1 cellular context compared by ENCODE assay signal in the genomic region with DNA sequence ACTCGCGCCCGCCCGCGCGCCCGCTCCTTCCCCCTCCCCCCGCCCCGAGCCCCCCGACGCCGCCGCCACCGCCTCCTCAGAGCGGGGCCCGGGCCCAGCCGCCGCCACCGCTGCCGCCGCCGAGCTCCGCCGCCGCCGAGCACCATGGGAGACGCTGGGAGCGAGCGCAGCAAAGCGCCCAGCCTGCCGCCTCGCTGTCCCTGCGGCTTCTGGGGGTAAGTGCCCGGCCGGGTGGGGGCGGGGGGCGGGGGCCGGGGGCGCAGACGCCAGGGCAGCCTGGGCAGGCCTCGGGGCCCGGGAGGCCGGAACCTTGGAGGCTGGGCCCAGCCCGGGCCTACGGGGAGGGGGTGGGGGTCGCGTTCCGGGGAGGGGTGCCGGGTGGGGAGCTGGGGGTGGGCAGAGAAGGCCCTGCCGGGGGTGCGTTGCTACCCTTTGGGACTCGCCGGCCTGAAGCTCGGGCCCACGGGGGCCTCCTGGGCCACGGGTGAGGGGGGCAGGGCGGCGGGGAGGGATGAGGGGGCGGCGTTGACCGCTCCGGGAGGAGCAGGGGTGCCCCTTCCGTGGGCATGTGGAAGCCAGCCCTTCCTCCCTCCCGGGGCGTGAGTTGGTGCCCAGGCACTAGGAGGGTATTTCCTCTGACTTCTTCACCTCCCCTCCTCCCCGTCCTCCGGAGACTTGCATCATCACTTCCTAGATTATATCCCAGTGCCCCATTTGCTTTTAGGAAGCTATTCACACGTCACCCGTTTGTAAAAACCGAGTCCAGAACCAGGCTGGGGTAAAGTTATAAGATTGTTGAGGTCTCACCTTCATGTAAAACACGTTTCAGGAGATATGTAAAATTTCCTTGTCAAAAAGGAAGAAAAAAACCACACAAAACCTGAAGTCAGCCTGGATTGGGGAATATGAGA.
A peak's percentile ranks its signal among the peaks of the same experiment; 100 is the strongest.
TF ChIP-seq lines count a peak whose summit lies in the region.

No MANE protein-coding gene starts in this region.

TF ChIP-seq in HepG2, 621 proteins besides CTCF, POLR2A, EP300 and RAD21 (continued from another document and continues in another):
- TF ChIP-seq, protein P1, sequence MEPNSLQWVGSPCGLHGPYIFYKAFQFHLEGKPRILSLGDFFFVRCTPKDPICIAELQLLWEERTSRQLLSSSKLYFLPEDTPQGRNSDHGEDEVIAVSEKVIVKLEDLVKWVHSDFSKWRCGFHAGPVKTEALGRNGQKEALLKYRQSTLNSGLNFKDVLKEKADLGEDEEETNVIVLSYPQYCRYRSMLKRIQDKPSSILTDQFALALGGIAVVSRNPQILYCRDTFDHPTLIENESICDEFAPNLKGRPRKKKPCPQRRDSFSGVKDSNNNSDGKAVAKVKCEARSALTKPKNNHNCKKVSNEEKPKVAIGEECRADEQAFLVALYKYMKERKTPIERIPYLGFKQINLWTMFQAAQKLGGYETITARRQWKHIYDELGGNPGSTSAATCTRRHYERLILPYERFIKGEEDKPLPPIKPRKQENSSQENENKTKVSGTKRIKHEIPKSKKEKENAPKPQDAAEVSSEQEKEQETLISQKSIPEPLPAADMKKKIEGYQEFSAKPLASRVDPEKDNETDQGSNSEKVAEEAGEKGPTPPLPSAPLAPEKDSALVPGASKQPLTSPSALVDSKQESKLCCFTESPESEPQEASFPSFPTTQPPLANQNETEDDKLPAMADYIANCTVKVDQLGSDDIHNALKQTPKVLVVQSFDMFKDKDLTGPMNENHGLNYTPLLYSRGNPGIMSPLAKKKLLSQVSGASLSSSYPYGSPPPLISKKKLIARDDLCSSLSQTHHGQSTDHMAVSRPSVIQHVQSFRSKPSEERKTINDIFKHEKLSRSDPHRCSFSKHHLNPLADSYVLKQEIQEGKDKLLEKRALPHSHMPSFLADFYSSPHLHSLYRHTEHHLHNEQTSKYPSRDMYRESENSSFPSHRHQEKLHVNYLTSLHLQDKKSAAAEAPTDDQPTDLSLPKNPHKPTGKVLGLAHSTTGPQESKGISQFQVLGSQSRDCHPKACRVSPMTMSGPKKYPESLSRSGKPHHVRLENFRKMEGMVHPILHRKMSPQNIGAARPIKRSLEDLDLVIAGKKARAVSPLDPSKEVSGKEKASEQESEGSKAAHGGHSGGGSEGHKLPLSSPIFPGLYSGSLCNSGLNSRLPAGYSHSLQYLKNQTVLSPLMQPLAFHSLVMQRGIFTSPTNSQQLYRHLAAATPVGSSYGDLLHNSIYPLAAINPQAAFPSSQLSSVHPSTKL (CRISPR knock-in tag; IDR thresholded peaks at IDR 0.05): peak; percentile 9; the same call in 1 of the 2 replicates
- peak; percentile 39; the same call in 1 of the 2 replicates for TF ChIP-seq KAT8 (CRISPR knock-in tag; IDR thresholded peaks at IDR 0.05)
- no peak for TF ChIP-seq KLF13 (CRISPR knock-in tag; IDR thresholded peaks at IDR 0.05)
- TF ChIP-seq SP5 (CRISPR knock-in tag; IDR thresholded peaks at IDR 0.05; ENCODE audit: borderline replicate concordance, low read depth): 0 out of 2 replicates have a peak, but pooled peaks have one; percentile 5
- TF ChIP-seq, protein P2, sequence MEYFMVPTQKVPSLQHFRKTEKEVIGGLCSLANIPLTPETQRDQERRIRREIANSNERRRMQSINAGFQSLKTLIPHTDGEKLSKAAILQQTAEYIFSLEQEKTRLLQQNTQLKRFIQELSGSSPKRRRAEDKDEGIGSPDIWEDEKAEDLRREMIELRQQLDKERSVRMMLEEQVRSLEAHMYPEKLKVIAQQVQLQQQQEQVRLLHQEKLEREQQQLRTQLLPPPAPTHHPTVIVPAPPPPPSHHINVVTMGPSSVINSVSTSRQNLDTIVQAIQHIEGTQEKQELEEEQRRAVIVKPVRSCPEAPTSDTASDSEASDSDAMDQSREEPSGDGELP (IDR thresholded peaks at IDR 0.05; ENCODE audit: borderline replicate concordance, low read depth): peak; percentile 14; the same call in 1 of the 2 replicates
- 0 out of 2 replicates have a peak, but pooled peaks have one; percentile 30 for TF ChIP-seq KMT2A (CRISPR knock-in tag; IDR thresholded peaks at IDR 0.05)
- TF ChIP-seq, protein P3, sequence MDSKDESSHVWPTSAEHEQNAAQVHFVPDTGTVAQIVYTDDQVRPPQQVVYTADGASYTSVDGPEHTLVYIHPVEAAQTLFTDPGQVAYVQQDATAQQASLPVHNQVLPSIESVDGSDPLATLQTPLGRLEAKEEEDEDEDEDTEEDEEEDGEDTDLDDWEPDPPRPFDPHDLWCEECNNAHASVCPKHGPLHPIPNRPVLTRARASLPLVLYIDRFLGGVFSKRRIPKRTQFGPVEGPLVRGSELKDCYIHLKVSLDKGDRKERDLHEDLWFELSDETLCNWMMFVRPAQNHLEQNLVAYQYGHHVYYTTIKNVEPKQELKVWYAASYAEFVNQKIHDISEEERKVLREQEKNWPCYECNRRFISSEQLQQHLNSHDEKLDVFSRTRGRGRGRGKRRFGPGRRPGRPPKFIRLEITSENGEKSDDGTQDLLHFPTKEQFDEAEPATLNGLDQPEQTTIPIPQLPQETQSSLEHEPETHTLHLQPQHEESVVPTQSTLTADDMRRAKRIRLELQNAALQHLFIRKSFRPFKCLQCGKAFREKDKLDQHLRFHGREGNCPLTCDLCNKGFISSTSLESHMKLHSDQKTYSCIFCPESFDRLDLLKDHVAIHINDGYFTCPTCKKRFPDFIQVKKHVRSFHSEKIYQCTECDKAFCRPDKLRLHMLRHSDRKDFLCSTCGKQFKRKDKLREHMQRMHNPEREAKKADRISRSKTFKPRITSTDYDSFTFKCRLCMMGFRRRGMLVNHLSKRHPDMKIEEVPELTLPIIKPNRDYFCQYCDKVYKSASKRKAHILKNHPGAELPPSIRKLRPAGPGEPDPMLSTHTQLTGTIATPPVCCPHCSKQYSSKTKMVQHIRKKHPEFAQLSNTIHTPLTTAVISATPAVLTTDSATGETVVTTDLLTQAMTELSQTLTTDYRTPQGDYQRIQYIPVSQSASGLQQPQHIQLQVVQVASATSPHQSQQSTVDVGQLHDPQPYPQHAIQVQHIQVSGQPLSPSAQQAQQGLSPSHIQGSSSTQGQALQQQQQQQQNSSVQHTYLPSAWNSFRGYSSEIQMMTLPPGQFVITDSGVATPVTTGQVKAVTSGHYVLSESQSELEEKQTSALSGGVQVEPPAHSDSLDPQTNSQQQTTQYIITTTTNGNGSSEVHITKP (CRISPR knock-in tag; IDR thresholded peaks at IDR 0.05; ENCODE audit: low read depth): peak; percentile 84
- TF ChIP-seq, protein P4, sequence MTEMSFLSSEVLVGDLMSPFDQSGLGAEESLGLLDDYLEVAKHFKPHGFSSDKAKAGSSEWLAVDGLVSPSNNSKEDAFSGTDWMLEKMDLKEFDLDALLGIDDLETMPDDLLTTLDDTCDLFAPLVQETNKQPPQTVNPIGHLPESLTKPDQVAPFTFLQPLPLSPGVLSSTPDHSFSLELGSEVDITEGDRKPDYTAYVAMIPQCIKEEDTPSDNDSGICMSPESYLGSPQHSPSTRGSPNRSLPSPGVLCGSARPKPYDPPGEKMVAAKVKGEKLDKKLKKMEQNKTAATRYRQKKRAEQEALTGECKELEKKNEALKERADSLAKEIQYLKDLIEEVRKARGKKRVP (CRISPR knock-in tag; IDR thresholded peaks at IDR 0.05): peak in 1 of 2 experiments; percentile 73; a peak in 2 of 4 replicates
- 0 out of 2 replicates have a peak, but pooled peaks have one; percentile 27 for TF ChIP-seq ZNF329 (CRISPR knock-in tag; IDR thresholded peaks at IDR 0.05; ENCODE audit: low read depth)
- TF ChIP-seq POLR2G (IDR thresholded peaks at IDR 0.05; ENCODE audit: low read depth, low read length): 0 out of 2 replicates have a peak, but pooled peaks have one; percentile 32
- peak; percentile 49 for TF ChIP-seq SAP130 (CRISPR knock-in tag; IDR thresholded peaks at IDR 0.05; ENCODE audit: low read depth)
- TF ChIP-seq, protein P5, sequence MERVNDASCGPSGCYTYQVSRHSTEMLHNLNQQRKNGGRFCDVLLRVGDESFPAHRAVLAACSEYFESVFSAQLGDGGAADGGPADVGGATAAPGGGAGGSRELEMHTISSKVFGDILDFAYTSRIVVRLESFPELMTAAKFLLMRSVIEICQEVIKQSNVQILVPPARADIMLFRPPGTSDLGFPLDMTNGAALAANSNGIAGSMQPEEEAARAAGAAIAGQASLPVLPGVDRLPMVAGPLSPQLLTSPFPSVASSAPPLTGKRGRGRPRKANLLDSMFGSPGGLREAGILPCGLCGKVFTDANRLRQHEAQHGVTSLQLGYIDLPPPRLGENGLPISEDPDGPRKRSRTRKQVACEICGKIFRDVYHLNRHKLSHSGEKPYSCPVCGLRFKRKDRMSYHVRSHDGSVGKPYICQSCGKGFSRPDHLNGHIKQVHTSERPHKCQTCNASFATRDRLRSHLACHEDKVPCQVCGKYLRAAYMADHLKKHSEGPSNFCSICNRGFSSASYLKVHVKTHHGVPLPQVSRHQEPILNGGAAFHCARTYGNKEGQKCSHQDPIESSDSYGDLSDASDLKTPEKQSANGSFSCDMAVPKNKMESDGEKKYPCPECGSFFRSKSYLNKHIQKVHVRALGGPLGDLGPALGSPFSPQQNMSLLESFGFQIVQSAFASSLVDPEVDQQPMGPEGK (CRISPR knock-in tag; IDR thresholded peaks at IDR 0.05): peak; percentile 68
- TF ChIP-seq RFX1 (IDR thresholded peaks at IDR 0.05): no peak
- TF ChIP-seq CEBPG (CRISPR knock-in tag; IDR thresholded peaks at IDR 0.05): peak; percentile 88
- TF ChIP-seq HNF4G (IDR thresholded peaks at IDR 0.05; ENCODE audit: borderline replicate concordance, low read depth, low read length): 0 out of 2 replicates have a peak, but pooled peaks have one; percentile 4
- TF ChIP-seq HNF4G (CRISPR knock-in tag; IDR thresholded peaks at IDR 0.05; ENCODE audit: borderline replicate concordance, low read depth): no peak
- TF ChIP-seq ZNF343 (CRISPR knock-in tag; IDR thresholded peaks at IDR 0.05): no peak
- TF ChIP-seq RBM22 (optimal IDR thresholded peaks at IDR 0.05; ENCODE audit: low read length): no peak
- TF ChIP-seq MBNL3 (CRISPR knock-in tag; conservative IDR thresholded peaks at IDR 0.05): no peak
- 0 out of 2 replicates have a peak, but pooled peaks have one; percentile 45 for TF ChIP-seq HNRNPL (IDR thresholded peaks at IDR 0.05; ENCODE audit: low read depth, low read length)
- TF ChIP-seq ZNF234 (CRISPR knock-in tag; conservative IDR thresholded peaks at IDR 0.05): no peak
- 0 out of 2 replicates have a peak, but pooled peaks have one; percentile 23 for TF ChIP-seq HMG20B (CRISPR knock-in tag; conservative IDR thresholded peaks at IDR 0.05)
- TF ChIP-seq BCL6 (CRISPR knock-in tag; IDR thresholded peaks at IDR 0.05): 0 out of 2 replicates have a peak, but pooled peaks have one; percentile 9
- peak; percentile 78 for TF ChIP-seq ZNF263 (CRISPR knock-in tag; IDR thresholded peaks at IDR 0.05)
- 0 out of 4 replicates have a peak, but pooled peaks of 1 of the 2 experiments have one; percentile 9 for TF ChIP-seq KLF16 (CRISPR knock-in tag; IDR thresholded peaks at IDR 0.05)
- TF ChIP-seq, protein P6, sequence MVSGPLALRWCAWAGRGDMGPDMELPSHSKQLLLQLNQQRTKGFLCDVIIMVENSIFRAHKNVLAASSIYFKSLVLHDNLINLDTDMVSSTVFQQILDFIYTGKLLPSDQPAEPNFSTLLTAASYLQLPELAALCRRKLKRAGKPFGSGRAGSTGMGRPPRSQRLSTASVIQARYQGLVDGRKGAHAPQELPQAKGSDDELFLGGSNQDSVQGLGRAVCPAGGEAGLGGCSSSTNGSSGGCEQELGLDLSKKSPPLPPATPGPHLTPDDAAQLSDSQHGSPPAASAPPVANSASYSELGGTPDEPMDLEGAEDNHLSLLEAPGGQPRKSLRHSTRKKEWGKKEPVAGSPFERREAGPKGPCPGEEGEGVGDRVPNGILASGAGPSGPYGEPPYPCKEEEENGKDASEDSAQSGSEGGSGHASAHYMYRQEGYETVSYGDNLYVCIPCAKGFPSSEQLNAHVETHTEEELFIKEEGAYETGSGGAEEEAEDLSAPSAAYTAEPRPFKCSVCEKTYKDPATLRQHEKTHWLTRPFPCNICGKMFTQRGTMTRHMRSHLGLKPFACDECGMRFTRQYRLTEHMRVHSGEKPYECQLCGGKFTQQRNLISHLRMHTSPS (CRISPR knock-in tag; IDR thresholded peaks at IDR 0.05; ENCODE audit: low read depth): peak; percentile 74
- TF ChIP-seq ZNF776 (CRISPR knock-in tag; IDR thresholded peaks at IDR 0.05): no peak
- no peak for TF ChIP-seq FIP1L1 (IDR thresholded peaks at IDR 0.05; ENCODE audit: borderline replicate concordance, insufficient read depth, low read depth, low read length)
- TF ChIP-seq, protein P7, sequence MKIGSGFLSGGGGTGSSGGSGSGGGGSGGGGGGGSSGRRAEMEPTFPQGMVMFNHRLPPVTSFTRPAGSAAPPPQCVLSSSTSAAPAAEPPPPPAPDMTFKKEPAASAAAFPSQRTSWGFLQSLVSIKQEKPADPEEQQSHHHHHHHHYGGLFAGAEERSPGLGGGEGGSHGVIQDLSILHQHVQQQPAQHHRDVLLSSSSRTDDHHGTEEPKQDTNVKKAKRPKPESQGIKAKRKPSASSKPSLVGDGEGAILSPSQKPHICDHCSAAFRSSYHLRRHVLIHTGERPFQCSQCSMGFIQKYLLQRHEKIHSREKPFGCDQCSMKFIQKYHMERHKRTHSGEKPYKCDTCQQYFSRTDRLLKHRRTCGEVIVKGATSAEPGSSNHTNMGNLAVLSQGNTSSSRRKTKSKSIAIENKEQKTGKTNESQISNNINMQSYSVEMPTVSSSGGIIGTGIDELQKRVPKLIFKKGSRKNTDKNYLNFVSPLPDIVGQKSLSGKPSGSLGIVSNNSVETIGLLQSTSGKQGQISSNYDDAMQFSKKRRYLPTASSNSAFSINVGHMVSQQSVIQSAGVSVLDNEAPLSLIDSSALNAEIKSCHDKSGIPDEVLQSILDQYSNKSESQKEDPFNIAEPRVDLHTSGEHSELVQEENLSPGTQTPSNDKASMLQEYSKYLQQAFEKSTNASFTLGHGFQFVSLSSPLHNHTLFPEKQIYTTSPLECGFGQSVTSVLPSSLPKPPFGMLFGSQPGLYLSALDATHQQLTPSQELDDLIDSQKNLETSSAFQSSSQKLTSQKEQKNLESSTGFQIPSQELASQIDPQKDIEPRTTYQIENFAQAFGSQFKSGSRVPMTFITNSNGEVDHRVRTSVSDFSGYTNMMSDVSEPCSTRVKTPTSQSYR (CRISPR knock-in tag; IDR thresholded peaks at IDR 0.05; ENCODE audit: borderline replicate concordance): peak; percentile 38; the same call in 1 of the 2 replicates
- TF ChIP-seq CREB1 (IDR thresholded peaks at IDR 0.05): peak; percentile 58; the same call in 1 of the 2 replicates
- TF ChIP-seq CREB1 (CRISPR knock-in tag; IDR thresholded peaks at IDR 0.05): peak; percentile 37; the same call in 1 of the 2 replicates
- TF ChIP-seq FOSL2 (CRISPR knock-in tag; IDR thresholded peaks at IDR 0.05): peak; percentile 37; the same call in 1 of the 2 replicates
- TF ChIP-seq, protein P8, sequence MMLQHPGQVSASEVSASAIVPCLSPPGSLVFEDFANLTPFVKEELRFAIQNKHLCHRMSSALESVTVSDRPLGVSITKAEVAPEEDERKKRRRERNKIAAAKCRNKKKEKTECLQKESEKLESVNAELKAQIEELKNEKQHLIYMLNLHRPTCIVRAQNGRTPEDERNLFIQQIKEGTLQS (CRISPR knock-in tag; IDR thresholded peaks at IDR 0.05): peak; percentile 95
- TF ChIP-seq NFE2L2 (IDR thresholded peaks at IDR 0.05; ENCODE audit: low read length): no peak
